In genomic region chr7:23721456-23721855, GRCh38 we compare ENCODE assay signal across 13 cellular contexts. TPM values are rescaled to one million over a fixed set of nuclear protein-coding genes. Genes with fewer than 3 reads are reported as not detected.
A peak's percentile ranks its signal among the peaks of the same experiment; 100 is the strongest.
DNase-seq lines count a peak whose midpoint lies in the region; ATAC-seq lines count a peak whose summit lies in the region.
"Had no signal": no experiment of that assay in that cellular context is flagged by ENCODE, and none has a peak within 500 bp of the region (broad histone marks: within the 10 kb centered on the region; RNA-seq: fewer than 3 reads in every experiment).

No MANE protein-coding gene starts in this region.

- H3K4me3 ChIP-seq in mesendoderm (ENCODE audit: low read length), result no peak overlapping the region
- H3K4me3 ChIP-seq: HAP-1 had no signal

- H3K79me2 ChIP-seq in mesendoderm (ENCODE audit: control insufficient read depth, insufficient read depth, low read length), result no peaks in the 10 kb centered on the region

- ATAC-seq in HG02870 (IDR thresholded peaks at IDR 0.05; ENCODE audit: unreplicated experiment), result no peak
- ATAC-seq in GM18498 (IDR thresholded peaks at IDR 0.05; ENCODE audit: unreplicated experiment), result no peak
- ATAC-seq: HepG2 had no signal

- H4K5ac ChIP-seq in mesendoderm (ENCODE audit: low read length), result no peak overlapping the region

- no peak overlapping the region for H3K18ac ChIP-seq in mesendoderm (ENCODE audit: low read length)

- no peak overlapping the region for H2AK5ac ChIP-seq in mesendoderm (ENCODE audit: low read length)

- no CpG with 5 or more reads among the region's 4 CpGs for WGBS in mesendoderm (ENCODE audit: extremely low coverage, insufficient coverage, low lambda C conversion rate)

- no peak overlapping the region for H2BK120ac ChIP-seq in mesendoderm (ENCODE audit: low read depth, low read length)

- H3K23ac ChIP-seq in mesendoderm (ENCODE audit: low read length), result no peak overlapping the region

- no peaks in the 10 kb centered on the region for H3K27me3 ChIP-seq in mesendoderm (ENCODE audit: insufficient read depth, low read length, poor library complexity)

- H3K4me2 ChIP-seq in mesendoderm (ENCODE audit: low read length), result no peak overlapping the region

- no peak overlapping the region for H3K56ac ChIP-seq in mesendoderm (ENCODE audit: low read length)

- DNase-seq in amniotic epithelial cell (ENCODE audit: low read depth) (peak; percentile 79), fibroblast of peridontal ligament (ENCODE audit: extremely low read depth) (peak; percentile 61), mesendoderm (no peak), NCI-H187 treated with DMSO at 0.1 percent for 48 hours (lab: John Stamatoyannopoulos, UW) (no peak), GM03348 (ENCODE audit: low spot score) (no peak)
- DNase-seq: DMS 273 treated with DMSO at 0.1 percent for 48 hours, DMS79 had no signal

- H2BK5ac ChIP-seq in mesendoderm (ENCODE audit: low read length), result no peak overlapping the region

- peaks cover 3% of the 10 kb centered on the region for H3K4me1 ChIP-seq in mesendoderm (ENCODE audit: control insufficient read depth, low read depth, low read length)

- H2BK15ac ChIP-seq in mesendoderm (replicated peaks; ENCODE audit: low read depth), result no peak overlapping the region

- H3K9ac ChIP-seq in mesendoderm (ENCODE audit: low read length), result no peak overlapping the region

- no peak overlapping the region for H3K27ac ChIP-seq in mesendoderm (ENCODE audit: low read depth, low read length)

- no peak overlapping the region for H4K8ac ChIP-seq in mesendoderm (ENCODE audit: low read depth, low read length)

- no peaks in the 10 kb centered on the region for H3K79me1 ChIP-seq in mesendoderm (ENCODE audit: low read length)

- no peaks in the 10 kb centered on the region for H3K36me3 ChIP-seq in mesendoderm (ENCODE audit: control insufficient read depth, insufficient read depth, low read length)
- H3K36me3 ChIP-seq: HAP-1 had no signal

- H3K4ac ChIP-seq in mesendoderm (ENCODE audit: low read depth, low read length), result peak overlapping the region; percentile 70

RNA-seq across cellular contexts. Expression of gene STK31, which starts 11.4 kb away (rescaled TPM):
- 0.37 TPM for polyA plus RNA-seq in mesendoderm (2013, experiment 1 of 2)
- 0.32 TPM for polyA plus RNA-seq in mesendoderm (2013, experiment 2 of 2)
- polyA plus RNA-seq: BJ, CD14-positive monocyte, HepG2 had no signal

RNA-seq across cellular contexts. Expression of gene FAM221A, which starts 41.5 kb away (rescaled TPM):
- 3.6 TPM for polyA plus RNA-seq in mesendoderm (2013, experiment 1 of 2)
- polyA plus RNA-seq in mesendoderm (2013, experiment 2 of 2), result 3.8 TPM

Comparison
In these comparisons a context has a peak if more than half of its experiments do, and no peak if none do; other contexts are left out.
1. DNase-seq: peak in amniotic epithelial cell (single experiment) and fibroblast of peridontal ligament (single experiment); none in mesendoderm (single experiment), NCI-H187 treated with DMSO at 0.1 percent for 48 hours (single experiment) and GM03348 (single experiment).